ENCODE assay signal across 8 cellular contexts in genomic region chr7:133854739-133855138, GRCh38.
DNase-seq lines count a peak whose midpoint lies in the region; ATAC-seq and TF ChIP-seq lines count a peak whose summit lies in the region.

No MANE protein-coding gene starts in this region.

- no peaks in the 10 kb centered on the region for H3K9me3 ChIP-seq in parathyroid adenoma (ENCODE audit: control insufficient read depth, low read length)

- H2AFZ ChIP-seq in parathyroid adenoma = peak overlapping the region; percentile 65

- no peaks in the 10 kb centered on the region for H3K27me3 ChIP-seq in parathyroid adenoma (ENCODE audit: control insufficient read depth, insufficient read depth, low read length)

- no peak overlapping the region for H3K9ac ChIP-seq in parathyroid adenoma

- no peaks in the 10 kb centered on the region for H3K79me2 ChIP-seq in parathyroid adenoma

- peak; percentile 36 for DNase-seq in AG08395 (ENCODE audit: low spot score)
- DNase-seq in NCI-H526 treated with DMSO at 0.1 percent for 48 hours (lab: John Stamatoyannopoulos, UW) = peak; percentile 79
- peak; percentile 81 for DNase-seq in dedifferentiated amniotic fluid mesenchymal stem cell (ENCODE audit: extremely low spot score)
- no peak for DNase-seq in T1000 (lab: John Stamatoyannopoulos, UW)
- DNase-seq in activated CD4-positive, alpha-beta T cell treated with anti-CD3 and anti-CD28 coated beads for 48 hours = no peak

- ATAC-seq in GM18868 (IDR thresholded peaks at IDR 0.05; ENCODE audit: unreplicated experiment) (peak; percentile 38), HG02938 (IDR thresholded peaks at IDR 0.05; ENCODE audit: unreplicated experiment) (no peak)

- H3K36me3 ChIP-seq in parathyroid adenoma (ENCODE audit: control insufficient read depth, insufficient read depth, low read length) = no peaks in the 10 kb centered on the region

- H3K4me2 ChIP-seq in parathyroid adenoma (ENCODE audit: low read length) = peak overlapping the region; percentile 32

- H3K4me1 ChIP-seq in parathyroid adenoma = peaks cover 14% of the 10 kb centered on the region

- no peak overlapping the region for H3K4me3 ChIP-seq in parathyroid adenoma (ENCODE audit: low read depth, low read length)

- H3K27ac ChIP-seq in parathyroid adenoma = peak overlapping the region; percentile 85

- peak; percentile 33 for TF ChIP-seq CTCF in parathyroid adenoma (IDR thresholded peaks at IDR 0.05)

Comparison
In these comparisons a context has a peak if more than half of its experiments do, and no peak if none do; other contexts are left out.
1. DNase-seq: peak in AG08395 (single experiment), NCI-H526 treated with DMSO at 0.1 percent for 48 hours (single experiment) and dedifferentiated amniotic fluid mesenchymal stem cell (single experiment); none in T1000 (single experiment) and activated CD4-positive, alpha-beta T cell treated with anti-CD3 and anti-CD28 coated beads for 48 hours (single experiment).